15 cellular contexts compared by ENCODE assay signal in the genomic region with DNA sequence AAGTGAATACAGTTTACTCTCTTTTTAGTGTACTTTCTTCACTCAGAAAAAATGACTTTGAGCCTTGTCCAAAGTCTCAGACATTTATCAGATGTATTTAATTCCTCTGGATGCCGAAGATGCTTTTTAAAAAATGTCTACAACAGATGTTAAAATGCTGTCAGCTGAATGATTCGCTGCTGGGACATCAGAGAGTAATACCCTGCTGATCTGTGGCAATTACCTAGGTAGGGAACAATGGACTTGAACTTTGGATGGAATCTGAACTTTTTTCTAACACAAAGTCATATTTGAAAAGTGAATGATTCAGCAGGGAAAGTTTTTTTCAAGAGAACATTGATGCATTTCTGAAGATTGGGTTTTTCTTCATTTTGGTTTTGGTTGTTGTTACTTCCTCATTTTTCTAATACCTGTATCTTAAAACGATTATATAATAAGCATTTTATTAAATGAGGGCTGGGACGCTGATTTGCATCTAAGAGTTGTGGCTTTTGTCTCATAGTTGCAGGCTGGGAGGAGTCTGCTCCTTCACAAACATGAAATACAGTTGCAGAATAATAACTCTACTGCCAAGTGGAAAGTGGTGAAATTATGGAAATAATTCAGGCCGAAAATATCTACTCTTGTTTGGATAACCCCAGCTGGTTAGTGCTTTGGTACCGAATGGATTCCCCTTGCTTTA.
DNase-seq lines count a peak whose midpoint lies in the region; ATAC-seq, FAIRE-seq and TF ChIP-seq lines count a peak whose summit lies in the region.
"Had no signal": no experiment of that assay in that cellular context is flagged by ENCODE, and none has a peak within 500 bp of the region (broad histone marks: within the 10 kb centered on the region; RNA-seq: fewer than 3 reads in every experiment).

No MANE protein-coding gene starts in this region.

- H3K4me3 Mint-ChIP-seq in stimulated activated memory B cell treated with anti-CD40 and anti-IgM and Interleukin-4, amounts not matched to agents 10 μg/mL and 1 μg/mL and 100 μg/mL, for 72 hours: no peak overlapping the region
- H3K4me3 Mint-ChIP-seq in naive thymus-derived CD8-positive, alpha-beta T cell: no peak overlapping the region
- H3K4me3 Mint-ChIP-seq: CD8-positive, alpha-beta memory T cell; H9 had no signal

- 0 out of 2 replicates have a peak, but pooled peaks cover 3% of the 10 kb centered on the region for H3K27me3 ChIP-seq in OCI-LY3 (ENCODE audit: low read depth, low read length)

- H3K4me1 Mint-ChIP-seq in stimulated activated memory B cell treated with anti-CD40 and anti-IgM and Interleukin-4, amounts not matched to agents 10 μg/mL and 1 μg/mL and 100 μg/mL, for 72 hours: peaks cover 46% of the 10 kb centered on the region
- H3K4me1 Mint-ChIP-seq in naive thymus-derived CD8-positive, alpha-beta T cell: peaks cover 11 to 21% (median 15%) of the 10 kb centered on the region in 4 donors

- H3K4me2 ChIP-seq in OCI-LY3 (ENCODE audit: low read length): peak overlapping the region; percentile 61
- H3K4me2 ChIP-seq: PC-9 had no signal

- peak; percentile 16 for ATAC-seq in stimulated activated memory B cell treated with anti-CD40 and anti-IgM and Interleukin-4, amounts not matched to agents 10 μg/mL and 1 μg/mL and 100 μg/mL, for 72 hours
- ATAC-seq in naive thymus-derived CD8-positive, alpha-beta T cell: no peak
- no peak for ATAC-seq in GM18520 (IDR thresholded peaks at IDR 0.05; ENCODE audit: unreplicated experiment)

- no peaks in the 10 kb centered on the region for H4K20me1 ChIP-seq in OCI-LY3 (ENCODE audit: insufficient read depth, low read length)

- H3K27me3 Mint-ChIP-seq in stimulated activated memory B cell treated with anti-CD40 and anti-IgM and Interleukin-4, amounts not matched to agents 10 μg/mL and 1 μg/mL and 100 μg/mL, for 72 hours: no peaks in the 10 kb centered on the region
- H3K27me3 Mint-ChIP-seq in naive thymus-derived CD8-positive, alpha-beta T cell: peaks cover 0 to 9% (median 3%) of the 10 kb centered on the region in 5 donors

- POLR2A ChIA-PET in naive thymus-derived CD8-positive, alpha-beta T cell (lab: Charles Lee): no interaction called here

- no peak for TF ChIP-seq CTCF in OCI-LY3 (IDR thresholded peaks at IDR 0.05; ENCODE audit: low read depth, low read length)

- H3K4me3 ChIP-seq in OCI-LY3 (ENCODE audit: low read length): 0 out of 2 replicates have a peak overlapping the region, but pooled peaks have one; percentile 20
- H3K4me3 ChIP-seq: PC-9, SK-N-MC had no signal

- no peaks in the 10 kb centered on the region for H3K9me3 ChIP-seq in OCI-LY3 (ENCODE audit: insufficient read depth, low read length)

- H3K36me3 Mint-ChIP-seq in stimulated activated memory B cell treated with anti-CD40 and anti-IgM and Interleukin-4, amounts not matched to agents 10 μg/mL and 1 μg/mL and 100 μg/mL, for 72 hours: no peaks in the 10 kb centered on the region
- peaks cover 0 to 1% (median 0%) of the 10 kb centered on the region in 3 donors for H3K36me3 Mint-ChIP-seq in naive thymus-derived CD8-positive, alpha-beta T cell

- H3K9me3 Mint-ChIP-seq in stimulated activated memory B cell treated with anti-CD40 and anti-IgM and Interleukin-4, amounts not matched to agents 10 μg/mL and 1 μg/mL and 100 μg/mL, for 72 hours: no peaks in the 10 kb centered on the region
- H3K9me3 Mint-ChIP-seq in naive thymus-derived CD8-positive, alpha-beta T cell: no peaks in the 10 kb centered on the region
- H3K9me3 Mint-ChIP-seq: H9 had no signal

- H3K27ac ChIP-seq in OCI-LY3 (ENCODE audit: low read length): no peak overlapping the region
- H3K27ac ChIP-seq: PC-9, SK-N-MC had no signal

- no peak for DNase-seq in GM18507 (ENCODE audit: extremely low spot score, insufficient read length, low read depth)
- DNase-seq in fibroblast of peridontal ligament (ENCODE audit: extremely low read depth): peak; percentile 44
- DNase-seq in naive thymus-derived CD8-positive, alpha-beta T cell: no peak
- DNase-seq in frontal cortex (ENCODE audit: low spot score in 2 of 2): no peak
- no peak for DNase-seq in NCI-H146 (lab: John Stamatoyannopoulos, UW)
- DNase-seq: CD8-positive, alpha-beta memory T cell; H9; NCI-H1092 treated with DMSO at 0.1 percent for 48 hours; NCI-H1694 treated with DMSO at 0.1 percent for 48 hours; NCI-H446; PC-9 had no signal

- H3K27ac Mint-ChIP-seq in stimulated activated memory B cell treated with anti-CD40 and anti-IgM and Interleukin-4, amounts not matched to agents 10 μg/mL and 1 μg/mL and 100 μg/mL, for 72 hours: no peak overlapping the region
- no peak overlapping the region for H3K27ac Mint-ChIP-seq in naive thymus-derived CD8-positive, alpha-beta T cell
- H3K27ac Mint-ChIP-seq: H9 had no signal

- H3K36me3 ChIP-seq in OCI-LY3 (replicated peaks; ENCODE audit: low read depth, low read length): no peaks in the 10 kb centered on the region

- peaks cover 30% of the 10 kb centered on the region for H3K4me1 ChIP-seq in OCI-LY3 (ENCODE audit: low read length)

- no peak overlapping the region for H2AFZ ChIP-seq in OCI-LY3 (ENCODE audit: low read depth, low read length)
- H2AFZ ChIP-seq: PC-9 had no signal

- H3K79me2 ChIP-seq in OCI-LY3 (ENCODE audit: low read length): no peaks in the 10 kb centered on the region

- H3K9ac ChIP-seq in OCI-LY3 (ENCODE audit: low read length): no peak overlapping the region

- peak; percentile 45 for FAIRE-seq in GM18507 (lab: Jason Lieb, UNC)
- FAIRE-seq in frontal cortex (lab: Jason Lieb, UNC): no peak
